Comparison of ENCODE assay signal across 8 cellular contexts in genomic region chr20:408843-409696, GRCh38. TPM values are rescaled to one million over a fixed set of nuclear protein-coding genes. Genes with fewer than 3 reads are reported as not detected.
DNase-seq lines count a peak whose midpoint lies in the region; ATAC-seq and TF ChIP-seq lines count a peak whose summit lies in the region.

No MANE protein-coding gene starts in this region.

- BruUV-seq in MCF 10A (replicated peaks; lab: Mats Ljungman, UMichigan) = no TSS peak

- CTCF ChIA-PET in MCF 10A (lab: Yijun Ruan, JAX) = interaction anchor here (0.6 to 1.9 kb wide), 7 partner anchors 37 to 1644 kb away, joined by 3 to 23 read pairs (median 4); no protein-coding TSS in a partner anchor

- H3K27ac ChIP-seq in urinary bladder (ENCODE audit: low read depth) = peak overlapping the region; percentile 98

- TF ChIP-seq POLR2A in NB4 (IDR thresholded peaks at IDR 0.05; ENCODE audit: extremely low read depth, insufficient read length) = no peak

- H3K36me3 ChIP-seq in mucosa of descending colon (ENCODE audit: low read depth) = no peaks in the 10 kb centered on the region
- H3K36me3 ChIP-seq in urinary bladder (ENCODE audit: insufficient read depth) = peaks cover 2% of the 10 kb centered on the region

- peak overlapping the region; percentile 92 for H3K4me3 ChIP-seq in NB4 (ENCODE audit: low read depth, low read length)
- H3K4me3 ChIP-seq in mucosa of descending colon = peak overlapping the region; percentile 87
- H3K4me3 ChIP-seq in urinary bladder (ENCODE audit: low read depth, low read length) = peak overlapping the region; percentile 89

- 9% methylated on average over 7 of the region's 7 CpGs for WGBS in urinary bladder

- POLR2A ChIA-PET in MCF 10A (lab: Yijun Ruan, JAX) = interaction anchor here (0.6 to 2.1 kb wide), 18 partner anchors 8 to 748 kb away, joined by 3 to 29 read pairs (median 6); partner anchors contain the start of gene TRIB3

- H3K27me3 Mint-ChIP-seq in MCF 10A (ENCODE audit: insufficient read depth, unreplicated experiment) = no peaks in the 10 kb centered on the region

- DNase-seq in Daoy (ENCODE audit: low read depth) = peak; percentile 17
- DNase-seq in NB4 (ENCODE audit: low read depth) = peak; percentile 50
- no peak for DNase-seq in MCF 10A (ENCODE audit: unreplicated experiment)
- peak in 1 of 3 donors; percentile 14 for DNase-seq in mucosa of descending colon
- no peak for DNase-seq in NCI-H345 (lab: John Stamatoyannopoulos, UW)
- no peak for DNase-seq in left lobe of liver (ENCODE audit: low spot score)

- H3K27ac Mint-ChIP-seq in MCF 10A (ENCODE audit: low read depth, unreplicated experiment) = peak overlapping the region; percentile 30

- H3K4me1 Mint-ChIP-seq in MCF 10A (ENCODE audit: insufficient read depth, unreplicated experiment) = peaks cover 33% of the 10 kb centered on the region

- H3K36me3 Mint-ChIP-seq in MCF 10A (ENCODE audit: insufficient read depth, unreplicated experiment) = peaks cover 33% of the 10 kb centered on the region

- no peaks in the 10 kb centered on the region for H3K9me3 ChIP-seq in mucosa of descending colon

- TF ChIP-seq CTCF in NB4 (IDR thresholded peaks at IDR 0.05; ENCODE audit: low read depth, low read length) = no peak
- no peak for TF ChIP-seq CTCF in MCF 10A (IDR thresholded peaks at IDR 0.05; ENCODE audit: unreplicated experiment)
- TF ChIP-seq CTCF in mucosa of descending colon (IDR thresholded peaks at IDR 0.05) = no peak

- intact Hi-C loops in MCF 10A (cut with micrococcal nuclease) (loop anchor here (1.0 kb wide), 1 partner anchor 22 kb away; no protein-coding TSS in a partner anchor), mucosa of descending colon (cut with DNase I, micrococcal nuclease) (no loop called here)

- ATAC-seq in GM21529 (IDR thresholded peaks at IDR 0.05; ENCODE audit: unreplicated experiment) (peak; percentile 11), mucosa of descending colon (peak; percentile 11), left lobe of liver (no peak)

- H3K4me1 ChIP-seq in mucosa of descending colon (ENCODE audit: low read depth) (peaks cover 10% of the 10 kb centered on the region), urinary bladder (ENCODE audit: insufficient read depth) (no peaks in the 10 kb centered on the region)

- peak overlapping the region; percentile 82 for H3K4me3 Mint-ChIP-seq in MCF 10A (ENCODE audit: unreplicated experiment)

- H3K9me3 Mint-ChIP-seq in MCF 10A (ENCODE audit: unreplicated experiment) = no peaks in the 10 kb centered on the region

RNA-seq across cellular contexts. Expression of gene RBCK1, which starts 1.0 kb away (rescaled TPM):
- 42.5 and 42.9 TPM in 2 replicates for total RNA-seq in Daoy (2014; rRNA removed; shearing (Covaris generic))
- total RNA-seq in MCF 10A (2022) (353 and 488 TPM in 2 replicates), mucosa of descending colon (100 to 1,000 TPM in 2 of 3 donors, 10 to 100 TPM in 1; 97.5 to 124 (median 117) TPM), urinary bladder (42.1 TPM), left lobe of liver (73.9 TPM)
- polyA plus RNA-seq in urinary bladder = 94.3 TPM

RNA-seq across cellular contexts. Expression of gene TRIB3, which starts 28.5 kb away (rescaled TPM):
- 11.2 and 16.3 TPM in 2 replicates for total RNA-seq in Daoy (2014; rRNA removed; shearing (Covaris generic))
- total RNA-seq in MCF 10A (2022) = 477 and 598 TPM in 2 replicates
- 1 to 10 TPM; 1.4 to 7.4 (median 3.4) TPM for total RNA-seq in mucosa of descending colon
- total RNA-seq in urinary bladder = 3.9 TPM
- 6.3 TPM for polyA plus RNA-seq in urinary bladder
- 18.3 TPM for total RNA-seq in left lobe of liver

RNA-seq across cellular contexts. Expression of gene TBC1D20, which starts 53.3 kb away (rescaled TPM):
- total RNA-seq in Daoy (2014; rRNA removed; shearing (Covaris generic)) = 11.2 and 13.3 TPM in 2 replicates
- 32.5 and 36.0 TPM in 2 replicates for total RNA-seq in MCF 10A (2022)
- 10 to 100 TPM; 30.4 to 49.6 (median 36.0) TPM for total RNA-seq in mucosa of descending colon
- total RNA-seq in urinary bladder = 26.9 TPM
- 37.0 TPM for polyA plus RNA-seq in urinary bladder
- total RNA-seq in left lobe of liver = 12.6 TPM

Comparison
In these comparisons a context has a peak if more than half of its experiments do, and no peak if none do; other contexts are left out.
1. DNase-seq: peak in Daoy (single experiment) and NB4 (single experiment); none in MCF 10A (single experiment), NCI-H345 (single experiment) and left lobe of liver (single experiment).
2. RNA of gene TRIB3, which starts 28.5 kb away (total RNA-seq): 477 to 598 TPM in MCF 10A; 18.3 TPM in left lobe of liver (single experiment), 11.2 to 16.3 TPM in Daoy, 3.9 TPM in urinary bladder (single experiment) and 1.4 to 7.4 TPM in mucosa of descending colon; every median in the first group is over 10 times any median in the second.
3. Peak in every context shown above with its lines, with median percentiles within 50 percentile points of each other: H3K4me3 ChIP-seq.